Comparison of ENCODE assay signal across 1 cellular context in genomic region chr10:119724630-119725549, GRCh38.
TF ChIP-seq lines count a peak whose summit lies in the region.

No MANE protein-coding gene starts in this region.

TF ChIP-seq in K562, 482 proteins besides CTCF, POLR2A, EP300 and RAD21 (continued from another document):
- TF ChIP-seq ZNF592 (IDR thresholded peaks at IDR 0.05) (peak; percentile 61), DPF2 (IDR thresholded peaks at IDR 0.05) (no peak), POLR2H (tag; IDR thresholded peaks at IDR 0.05; ENCODE audit: low read depth) (peak; percentile 47; the same call in 1 of the 2 replicates), SMARCA4 (IDR thresholded peaks at IDR 0.05) (0 out of 2 replicates have a peak, but pooled peaks have one; percentile 15), SIN3B (IDR thresholded peaks at IDR 0.05; ENCODE audit: low read depth) (no peak), ZBTB33 (CRISPR knock-in tag; IDR thresholded peaks at IDR 0.05) (no peak), GTF2A2 (tag; IDR thresholded peaks at IDR 0.05) (no peak), NR2C1 (IDR thresholded peaks at IDR 0.05) (no peak), NR2C1 (tag; IDR thresholded peaks at IDR 0.05) (0 out of 2 replicates have a peak, but pooled peaks have one; percentile 37), ZHX1 (conservative IDR thresholded peaks at IDR 0.05; ENCODE audit: low read length) (no peak), SNAPC5 (CRISPR knock-in tag; IDR thresholded peaks at IDR 0.05) (no peak), ZNF384 (IDR thresholded peaks at IDR 0.05; ENCODE audit: low read depth, low read length) (peak; percentile 37; the same call in 1 of the 2 replicates), GATA2 (CRISPR knock-in tag; IDR thresholded peaks at IDR 0.05) (0 out of 2 replicates have a peak, but pooled peaks have one; percentile 14), TAL1 (IDR thresholded peaks at IDR 0.05) (0 out of 2 replicates have a peak, but pooled peaks have one; percentile 26), KLF13 (tag; IDR thresholded peaks at IDR 0.05; ENCODE audit: borderline replicate concordance, low read depth) (no peak), SMAD1 (IDR thresholded peaks at IDR 0.05; ENCODE audit: low read depth, low read length, partially characterized antibody) (no peak), SMAD4 (CRISPR knock-in tag; conservative IDR thresholded peaks at IDR 0.05) (no peak), ELF1 (tag; IDR thresholded peaks at IDR 0.05) (peak; percentile 78), HIVEP1 (CRISPR knock-in tag; IDR thresholded peaks at IDR 0.05) (0 out of 2 replicates have a peak, but pooled peaks have one; percentile 73), DACH1 (IDR thresholded peaks at IDR 0.05; ENCODE audit: partially characterized antibody) (peak; percentile 25), TAF9B (IDR thresholded peaks at IDR 0.05; ENCODE audit: partially characterized antibody) (peak; percentile 11), GABPA (tag; conservative IDR thresholded peaks at IDR 0.05; ENCODE audit: low read depth) (peak; percentile 57; the same call in 1 of the 2 replicates), ZKSCAN8 (CRISPR knock-in tag; IDR thresholded peaks at IDR 0.05) (peak; percentile 68; the same call in 1 of the 2 replicates), MAX (CRISPR knock-in tag; IDR thresholded peaks at IDR 0.05) (peak; percentile 43; the same call in 1 of the 2 replicates), ETV1 (tag; conservative IDR thresholded peaks at IDR 0.05; ENCODE audit: low read depth) (peak; percentile 81), PBX2 (CRISPR knock-in tag; IDR thresholded peaks at IDR 0.05; ENCODE audit: low read depth) (no peak), PBX2 (tag; conservative IDR thresholded peaks at IDR 0.05; ENCODE audit: low read depth) (peak; percentile 70), JUN (IDR thresholded peaks at IDR 0.05; ENCODE audit: borderline replicate concordance, low read depth, low read length) (no peak), JUN (CRISPR knock-in tag; IDR thresholded peaks at IDR 0.05; ENCODE audit: borderline replicate concordance) (no peak), TBP (optimal IDR thresholded peaks at IDR 0.05; ENCODE audit: low read depth, low read length) (peak; percentile 48), CAMTA2 (CRISPR knock-in tag; conservative IDR thresholded peaks at IDR 0.05) (no peak), ELF4 (CRISPR knock-in tag; IDR thresholded peaks at IDR 0.05) (0 out of 2 replicates have a peak, but pooled peaks have one; percentile 6), PHF8 (IDR thresholded peaks at IDR 0.05; ENCODE audit: borderline replicate concordance, low read length) (no peak), NCOR1 (IDR thresholded peaks at IDR 0.05) (peak; percentile 30; the same call in 1 of the 2 replicates), DLX4 (CRISPR knock-in tag; IDR thresholded peaks at IDR 0.05) (no peak), PKNOX1 (IDR thresholded peaks at IDR 0.05) (peak; percentile 63), ZNF12 (CRISPR knock-in tag; IDR thresholded peaks at IDR 0.05) (no peak), L3MBTL2 (IDR thresholded peaks at IDR 0.05) (peak; percentile 58; the same call in 1 of the 2 replicates), ZNF395 (CRISPR knock-in tag; IDR thresholded peaks at IDR 0.05) (0 out of 2 replicates have a peak, but pooled peaks have one; percentile 26), ATF1 (CRISPR knock-in tag; IDR thresholded peaks at IDR 0.05) (no peak), ATF1 (tag; IDR thresholded peaks at IDR 0.05) (no peak)
